Comparison of ENCODE assay signal across 11 cellular contexts in genomic region chr10:131933695-131934086, GRCh38.
"Had no signal": no experiment of that assay in that cellular context is flagged by ENCODE, and none has a peak within 500 bp of the region (broad histone marks: within the 10 kb centered on the region; RNA-seq: fewer than 3 reads in every experiment).

No MANE protein-coding gene starts in this region.

- H3K27me3 Mint-ChIP-seq: activated B cell treated with CpG ODN at 0.5 μM for 24 hours; activated CD4-positive, alpha-beta T cell treated with anti-CD3 and anti-CD28 coated beads, Interleukin-2, amount 10 ng/mL, durations not matched to agents 24 days and 14 days; activated naive CD4-positive, alpha-beta T cell treated with anti-CD3 and anti-CD28 coated beads, Interleukin-2, amount 50 U/mL, for 24 hours; natural killer cell treated with Interleukin-12 subunit alpha and Interleukin-12 subunit beta and Interleukin-15 and Interleukin-18, amount 100 ng/mL, for 72 hours had no signal

- H3K4me3 ChIP-seq: SK-N-MC had no signal

- ATAC-seq: natural killer cell treated with Interleukin-12 subunit alpha and Interleukin-12 subunit beta and Interleukin-15 and Interleukin-18, amount 100 ng/mL, for 72 hours had no signal

- H3K27ac Mint-ChIP-seq: activated B cell treated with CpG ODN at 0.5 μM for 24 hours; activated CD4-positive, alpha-beta T cell treated with anti-CD3 and anti-CD28 coated beads, Interleukin-2, amount 10 ng/mL, durations not matched to agents 24 days and 14 days; activated naive CD4-positive, alpha-beta T cell treated with anti-CD3 and anti-CD28 coated beads, Interleukin-2, amount 50 U/mL, for 24 hours; natural killer cell treated with Interleukin-12 subunit alpha and Interleukin-12 subunit beta and Interleukin-15 and Interleukin-18, amount 100 ng/mL, for 72 hours had no signal

- H3K27ac ChIP-seq: SK-N-MC had no signal

- DNase-seq: activated B cell treated with CpG ODN at 0.5 μM for 24 hours; activated CD4-positive, alpha-beta T cell treated with anti-CD3 and anti-CD28 coated beads, Interleukin-2, amount 10 ng/mL, durations not matched to agents 24 days and 14 days; caudate nucleus; cortex of kidney; effector memory CD4-positive, alpha-beta T cell; stimulated activated CD4-positive, alpha-beta T cell treated with anti-CD3 and anti-CD28 coated beads, Interleukin-4, amount 100 ng/mL, for 4 hours; T-helper 1 cell; trophoblast cell had no signal

- H3K9me3 Mint-ChIP-seq: activated B cell treated with CpG ODN at 0.5 μM for 24 hours; activated CD4-positive, alpha-beta T cell treated with anti-CD3 and anti-CD28 coated beads, Interleukin-2, amount 10 ng/mL, durations not matched to agents 24 days and 14 days; activated naive CD4-positive, alpha-beta T cell treated with anti-CD3 and anti-CD28 coated beads, Interleukin-2, amount 50 U/mL, for 24 hours; natural killer cell treated with Interleukin-12 subunit alpha and Interleukin-12 subunit beta and Interleukin-15 and Interleukin-18, amount 100 ng/mL, for 72 hours had no signal

- H3K4me3 Mint-ChIP-seq: activated B cell treated with CpG ODN at 0.5 μM for 24 hours; activated CD4-positive, alpha-beta T cell treated with anti-CD3 and anti-CD28 coated beads, Interleukin-2, amount 10 ng/mL, durations not matched to agents 24 days and 14 days; activated naive CD4-positive, alpha-beta T cell treated with anti-CD3 and anti-CD28 coated beads, Interleukin-2, amount 50 U/mL, for 24 hours; natural killer cell treated with Interleukin-12 subunit alpha and Interleukin-12 subunit beta and Interleukin-15 and Interleukin-18, amount 100 ng/mL, for 72 hours had no signal
